Comparison of ENCODE assay signal across 16 cellular contexts in the genomic region with DNA sequence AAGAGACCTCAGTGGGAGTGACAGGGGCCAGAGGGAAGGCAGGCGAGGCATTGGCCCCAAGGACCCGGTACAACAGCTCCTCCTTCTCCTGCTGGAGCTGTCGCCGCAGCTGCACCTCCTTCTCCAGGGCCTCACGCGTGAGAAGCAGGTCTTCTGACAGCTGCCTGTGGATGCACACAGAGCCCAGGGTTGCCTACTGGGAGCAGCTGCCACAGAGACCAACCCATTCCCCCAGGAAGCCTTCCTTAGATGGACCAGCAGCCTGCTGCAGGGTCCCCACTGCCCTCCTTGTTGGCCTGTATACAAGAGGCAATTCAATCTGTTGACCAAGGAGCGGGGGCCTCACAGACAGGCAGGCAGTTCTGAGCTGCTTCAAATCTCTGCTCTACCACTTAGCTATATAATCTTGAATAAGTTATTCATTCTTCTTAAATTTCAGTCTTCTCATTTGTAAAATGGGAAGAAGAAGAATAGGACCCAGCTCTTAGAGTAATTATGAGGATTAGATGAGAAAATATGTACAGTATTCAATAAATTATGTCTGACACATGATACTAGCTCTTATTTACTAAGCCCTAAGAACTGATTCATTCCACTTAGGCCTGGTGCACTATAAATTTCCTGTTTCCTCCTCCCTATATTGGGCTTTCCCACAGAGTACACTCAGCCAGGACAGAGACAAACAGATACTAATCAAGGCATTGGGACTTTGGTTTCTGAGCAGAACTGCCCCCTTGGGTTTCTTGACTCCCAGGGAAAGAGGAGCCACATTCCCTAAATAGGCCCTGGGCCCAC. TPM values are rescaled to one million over a fixed set of nuclear protein-coding genes. Genes with fewer than 3 reads are reported as not detected.
A peak's percentile ranks its signal among the peaks of the same experiment; 100 is the strongest.
DNase-seq lines count a peak whose midpoint lies in the region; ATAC-seq and TF ChIP-seq lines count a peak whose summit lies in the region.
"Had no signal": no experiment of that assay in that cellular context is flagged by ENCODE, and none has a peak within 500 bp of the region (broad histone marks: within the 10 kb centered on the region; RNA-seq: fewer than 3 reads in every experiment).

No MANE protein-coding gene starts in this region.

- H2BK120ac ChIP-seq in mesenchymal stem cell (ENCODE audit: low read depth, low read length) = no peak overlapping the region

- H3K27ac Mint-ChIP-seq in CD4-positive, alpha-beta T cell = peak overlapping the region; percentile 39
- H3K27ac Mint-ChIP-seq: CD4-positive, CD25-positive, alpha-beta regulatory T cell; WTC11 had no signal

- H3K27ac ChIP-seq in CD4-positive, alpha-beta T cell (ENCODE audit: low read depth, low read length) = no peak overlapping the region
- H3K27ac ChIP-seq in mesenchymal stem cell (ENCODE audit: low read length, poor library complexity, severe bottlenecking) = no peak overlapping the region

- no peak overlapping the region for H3K4me3 ChIP-seq in mesenchymal stem cell (ENCODE audit: insufficient read depth in 1 of 2, low read depth in 1 of 2, low read length in 2 of 2)

- H2AFZ ChIP-seq in mesenchymal stem cell (ENCODE audit: low read depth, low read length) = no peak overlapping the region

- CTCF ChIA-PET in CD4-positive, alpha-beta T cell (lab: Charles Lee) = interaction anchor here (0.8 kb wide), 1 partner anchor 58 kb away, joined by 4 read pairs; no protein-coding TSS in a partner anchor

- H3K36me3 ChIP-seq in mesenchymal stem cell (ENCODE audit: control insufficient read depth in 1 of 2, insufficient read depth in 2 of 2, low read depth in 1 of 2, low read length in 2 of 2) = peaks cover 0 to 5% of the 10 kb centered on the region in 2 experiments

- no peaks in the 10 kb centered on the region for H3K27me3 ChIP-seq in CD4-positive, alpha-beta T cell (ENCODE audit: control insufficient read depth, insufficient read depth, low read length)
- H3K27me3 ChIP-seq in mesenchymal stem cell (ENCODE audit: control insufficient read depth in 1 of 2, insufficient read depth in 1 of 2, low read length in 2 of 2) = peaks cover 0 to 16% of the 10 kb centered on the region in 2 experiments

- H2BK5ac ChIP-seq in mesenchymal stem cell (ENCODE audit: low read depth, low read length, poor library complexity, severe bottlenecking) = no peak overlapping the region

- no peaks in the 10 kb centered on the region for H3K27me3 Mint-ChIP-seq in CD4-positive, alpha-beta T cell
- H3K27me3 Mint-ChIP-seq: CD4-positive, CD25-positive, alpha-beta regulatory T cell; natural killer cell treated with Interleukin-12 subunit alpha and Interleukin-12 subunit beta and Interleukin-15 and Interleukin-18, amount 100 ng/mL, for 72 hours had no signal

- H2AK5ac ChIP-seq in mesenchymal stem cell (ENCODE audit: low read length, severe bottlenecking) = no peak overlapping the region

- no peak overlapping the region for H3K9ac ChIP-seq in mesenchymal stem cell (ENCODE audit: low read length)

- H3K4me1 ChIP-seq in mesenchymal stem cell (ENCODE audit: control insufficient read depth, insufficient read depth, low read depth, low read length) = no peaks in the 10 kb centered on the region

- peaks cover 91% of the 10 kb centered on the region for H3K36me3 Mint-ChIP-seq in CD4-positive, alpha-beta T cell (ENCODE audit: low read depth)

- no peak overlapping the region for H3K4ac ChIP-seq in mesenchymal stem cell (ENCODE audit: low read depth in 1 of 2, low read length in 2 of 2)

- whole genome bisulfite sequencing in mesenchymal stem cell = 61% methylated on average over 6 of the region's 7 CpGs

- peak overlapping the region in 1 of 2 experiments; percentile 13 for H3K14ac ChIP-seq in mesenchymal stem cell (ENCODE audit: low read length in 2 of 2)

- intact Hi-C loops in CD4-positive, alpha-beta T cell (cut with DNase I, micrococcal nuclease) = no loop called here

- TF ChIP-seq CTCF in CD4-positive, alpha-beta T cell (IDR thresholded peaks at IDR 0.05) = no peak

- POLR2A ChIA-PET in CD4-positive, alpha-beta T cell (lab: Charles Lee) = interaction anchor here (0.5 kb wide), 1 partner anchor 30 kb away, joined by 3 read pairs; no protein-coding TSS in a partner anchor

- DNase-seq in CD4-positive, alpha-beta T cell = no peak
- DNase-seq in HCEC 1CT (peak; percentile 55), mesenchymal stem cell (peak; percentile 62), GM19238 (ENCODE audit: insufficient read length, low spot score) (no peak), globus pallidus (ENCODE audit: low spot score) (no peak), NCI-H345 (lab: John Stamatoyannopoulos, UW) (no peak)
- DNase-seq in activated CD8-positive, alpha-beta memory T cell treated with anti-CD3 and anti-CD28 coated beads, Interleukin-2, amount 50 U/mL, for 48 hours = peak; percentile 48
- DNase-seq: activated T-cell treated with anti-CD3 and anti-CD28 coated beads, Interleukin-2, amount 50 U/mL, for 4 hours; anterior cingulate cortex; CD4-positive, CD25-positive, alpha-beta regulatory T cell; left cardiac atrium; NCI-H1930; substantia nigra had no signal

- H3K9me3 ChIP-seq in CD4-positive, alpha-beta T cell (ENCODE audit: control insufficient read depth, low read length) = no peaks in the 10 kb centered on the region
- no peaks in the 10 kb centered on the region for H3K9me3 ChIP-seq in mesenchymal stem cell (ENCODE audit: control insufficient read depth, low read length)

- no peak overlapping the region for H3K4me2 ChIP-seq in mesenchymal stem cell (ENCODE audit: low read length, poor library complexity, severe bottlenecking)

- H2BK12ac ChIP-seq in mesenchymal stem cell (ENCODE audit: low read length in 2 of 2) = no peak overlapping the region

- no peak overlapping the region for H4K8ac ChIP-seq in mesenchymal stem cell (ENCODE audit: low read length)

- no peak overlapping the region for H4K91ac ChIP-seq in mesenchymal stem cell (ENCODE audit: low read length)

- H2BK15ac ChIP-seq in mesenchymal stem cell (ENCODE audit: low read depth, poor library complexity, severe bottlenecking) = no peak overlapping the region

- no peak for ATAC-seq in CD4-positive, alpha-beta T cell (ENCODE audit: poor library complexity)
- no peak for ATAC-seq in HG02759 (IDR thresholded peaks at IDR 0.05; ENCODE audit: unreplicated experiment)
- ATAC-seq: activated T-cell treated with anti-CD3 and anti-CD28 coated beads, Interleukin-2, amount 50 U/mL, for 4 hours; left cardiac atrium; natural killer cell treated with Interleukin-12 subunit alpha and Interleukin-12 subunit beta and Interleukin-15 and Interleukin-18, amount 100 ng/mL, for 72 hours; WTC11 had no signal

- H3K18ac ChIP-seq in mesenchymal stem cell (ENCODE audit: low read depth in 1 of 2, low read length in 2 of 2) = peak overlapping the region in 1 of 2 experiments; percentile 54

- H3K4me1 Mint-ChIP-seq in CD4-positive, alpha-beta T cell (ENCODE audit: low read depth) = peaks cover 17% of the 10 kb centered on the region

- H3K79me1 ChIP-seq in mesenchymal stem cell (replicated peaks; ENCODE audit: low read length, poor library complexity, severe bottlenecking) = no peaks in the 10 kb centered on the region

- H3K4me3 Mint-ChIP-seq in CD4-positive, alpha-beta T cell = no peak overlapping the region
- H3K4me3 Mint-ChIP-seq: activated T-cell treated with anti-CD3 and anti-CD28 coated beads, Interleukin-2, amount 50 U/mL, for 4 hours; CD4-positive, CD25-positive, alpha-beta regulatory T cell; natural killer cell treated with Interleukin-12 subunit alpha and Interleukin-12 subunit beta and Interleukin-15 and Interleukin-18, amount 100 ng/mL, for 72 hours; WTC11 had no signal

- H3K23ac ChIP-seq in mesenchymal stem cell (ENCODE audit: low read length in 2 of 2) = no peak overlapping the region

- H3K9me3 Mint-ChIP-seq in CD4-positive, alpha-beta T cell = no peaks in the 10 kb centered on the region
- H3K9me3 Mint-ChIP-seq: natural killer cell treated with Interleukin-12 subunit alpha and Interleukin-12 subunit beta and Interleukin-15 and Interleukin-18, amount 100 ng/mL, for 72 hours; WTC11 had no signal

RNA-seq across cellular contexts. Expression of a gene that starts 26.1 kb away (rescaled TPM):
- 100 to 1,000 TPM; 108 to 130 TPM for total RNA-seq in CD4-positive, alpha-beta T cell
- polyA plus RNA-seq in mesenchymal stem cell (2013, experiment 1 of 2) = 338 TPM
- 340 TPM for polyA plus RNA-seq in mesenchymal stem cell (2013, experiment 2 of 2)

RNA-seq across cellular contexts. Expression of a gene that starts 40.2 kb away (rescaled TPM):
- 10 to 100 TPM; 68.0 to 68.9 TPM for total RNA-seq in CD4-positive, alpha-beta T cell
- 11.2 TPM for polyA plus RNA-seq in mesenchymal stem cell (2013, experiment 1 of 2)
- polyA plus RNA-seq in mesenchymal stem cell (2013, experiment 2 of 2) = 10.8 TPM

Comparison
In these comparisons a context has a peak if more than half of its experiments do, and no peak if none do; other contexts are left out.
1. DNase-seq: peak in HCEC 1CT (single experiment), activated CD8-positive, alpha-beta memory T cell treated with anti-CD3 and anti-CD28 coated beads, Interleukin-2, amount 50 U/mL, for 48 hours (single experiment) and mesenchymal stem cell (single experiment); none in CD4-positive, alpha-beta T cell (0 of 10), GM19238 (single experiment), globus pallidus (single experiment) and NCI-H345 (single experiment).